ENCODE assay signal across 20 cellular contexts in the genomic region with DNA sequence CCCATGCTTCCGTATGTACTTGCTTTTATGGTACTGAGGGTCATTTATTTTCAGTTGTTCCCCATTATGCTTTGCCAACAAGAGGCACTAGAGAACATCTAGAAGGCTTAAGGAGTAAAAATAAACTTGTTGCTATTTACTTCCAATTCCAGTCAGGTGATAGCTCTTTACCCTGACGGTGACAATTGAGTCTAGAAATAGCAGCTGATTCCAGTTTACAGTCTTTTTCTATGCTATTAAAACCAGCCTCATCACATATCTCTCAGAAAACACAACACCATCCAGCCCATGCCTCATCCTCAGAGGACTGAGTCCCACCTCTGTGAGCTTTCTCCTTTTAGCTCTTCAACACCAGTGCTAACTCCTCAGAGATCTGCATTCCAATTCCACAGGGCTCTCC.
"Had no signal": no experiment of that assay in that cellular context is flagged by ENCODE, and none has a peak within 500 bp of the region (broad histone marks: within the 10 kb centered on the region; RNA-seq: fewer than 3 reads in every experiment).

No MANE protein-coding gene starts in this region.

- H3K27me3 Mint-ChIP-seq: naive B cell had no signal

- H3K27ac ChIP-seq: colonic mucosa, esophagus squamous epithelium, left lung, parathyroid adenoma, prostate gland, sigmoid colon, stomach, thoracic aorta, transverse colon had no signal

- H3K79me2 ChIP-seq: parathyroid adenoma had no signal

- H3K36me3 Mint-ChIP-seq: naive B cell had no signal

- H3K27me3 ChIP-seq: colonic mucosa, esophagus squamous epithelium, left lung, sigmoid colon, stomach, transverse colon had no signal

- ATAC-seq: left lung had no signal

- H3K4me3 ChIP-seq: colonic mucosa, esophagus squamous epithelium, left lung, lung, prostate gland, sigmoid colon, stomach, thoracic aorta, transverse colon had no signal

- H3K9ac ChIP-seq: parathyroid adenoma had no signal

- H3K9me3 ChIP-seq: colonic mucosa, esophagus squamous epithelium, prostate gland, sigmoid colon, thoracic aorta, transverse colon had no signal

- H2AFZ ChIP-seq: parathyroid adenoma had no signal

- H3K27ac Mint-ChIP-seq: naive B cell, nephron had no signal

- H3K4me1 Mint-ChIP-seq: naive B cell, nephron had no signal

- H3K4me3 Mint-ChIP-seq: naive B cell, nephron had no signal

- H3K9me3 Mint-ChIP-seq: nephron had no signal

- DNase-seq: colonic mucosa; dermis blood vessel endothelial cell; esophagus squamous epithelium; foreskin fibroblast; left lung; mesenchymal stem cell; naive B cell; retina; sigmoid colon; small intestine; stimulated activated CD4-positive, alpha-beta T cell treated with anti-CD3 and anti-CD28 coated beads, Interleukin-12 subunit alpha, Interleukin-12 subunit beta, amount 100 ng/mL, for 4 hours; stimulated activated naive CD4-positive, alpha-beta T cell; stomach; substantia nigra; transverse colon had no signal

- H3K4me1 ChIP-seq: colonic mucosa, esophagus squamous epithelium, left lung, parathyroid adenoma, prostate gland, sigmoid colon, stomach, transverse colon had no signal

- H3K36me3 ChIP-seq: colonic mucosa, esophagus squamous epithelium, left lung, prostate gland, sigmoid colon, stomach, thoracic aorta, transverse colon had no signal
